27 cellular contexts compared by ENCODE assay signal in the genomic region with DNA sequence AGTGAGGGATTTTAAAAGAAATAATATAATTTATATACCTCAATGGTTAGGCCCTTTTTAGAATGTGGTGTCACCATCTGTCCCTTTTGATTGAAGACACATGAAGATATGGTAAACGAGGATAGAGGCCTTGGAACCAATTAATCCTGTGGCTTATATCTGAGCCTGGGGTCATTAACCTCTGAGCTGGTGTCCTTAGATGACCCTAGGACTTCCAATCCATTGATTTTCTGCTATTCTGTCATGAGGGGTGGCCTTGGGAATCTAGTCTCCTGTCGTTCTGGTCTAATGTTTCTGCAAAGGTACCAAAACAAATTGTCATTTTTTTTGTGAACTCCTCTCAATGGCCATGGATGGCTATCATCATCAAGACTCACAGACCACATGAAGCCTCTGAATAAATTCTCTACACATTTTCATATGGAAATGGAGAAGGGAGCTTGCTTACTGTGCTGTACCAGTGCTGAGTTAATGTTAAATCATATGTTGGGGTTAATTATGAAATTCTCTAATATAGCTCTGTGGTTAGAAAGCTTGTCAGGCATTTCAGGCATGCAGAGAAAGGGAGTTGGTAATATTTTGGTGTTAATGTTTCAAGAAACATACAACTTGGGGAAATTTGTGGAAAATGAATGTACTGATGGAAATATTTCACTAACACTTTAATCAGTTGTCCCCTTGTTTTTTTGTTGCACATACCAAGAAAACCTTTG.
DNase-seq lines count a peak whose midpoint lies in the region; ATAC-seq, FAIRE-seq and TF ChIP-seq lines count a peak whose summit lies in the region.
"Had no signal": no experiment of that assay in that cellular context is flagged by ENCODE, and none has a peak within 500 bp of the region (broad histone marks: within the 10 kb centered on the region; RNA-seq: fewer than 3 reads in every experiment).

No MANE protein-coding gene starts in this region.

- FAIRE-seq in frontal cortex (lab: Jason Lieb, UNC) = no peak
- FAIRE-seq in HTR-8/SVneo (lab: Jason Lieb, UNC) = no peak
- FAIRE-seq: kidney, urothelium cell line had no signal

- no peak for TF ChIP-seq CTCF in AG10803 (conservative IDR thresholded peaks at IDR 0.05; ENCODE audit: low read length)
- no peak for TF ChIP-seq CTCF in cardiac fibroblast (IDR thresholded peaks at IDR 0.05; ENCODE audit: low read depth, low read length)

- H3K4me3 ChIP-seq in AG10803 (ENCODE audit: low read length) (no peak overlapping the region), cardiac fibroblast (replicated peaks in 1 of 2; ENCODE audit: low read depth in 2 of 2, low read length in 2 of 2) (no peak overlapping the region)
- H3K4me3 ChIP-seq: gastrocnemius medialis, right atrium auricular region, testis had no signal

- peak; percentile 88 for DNase-seq in AG10803 (ENCODE audit: low read depth)
- peak; percentile 49 for DNase-seq in LHCN-M2 (ENCODE audit: low read depth)
- peak; percentile 17 to 41 for DNase-seq in cardiac fibroblast (ENCODE audit: low read depth in 2 of 2)
- DNase-seq in kidney glomerular epithelial cell (lab: John Stamatoyannopoulos, UW) = peak; percentile 34
- DNase-seq in frontal cortex (ENCODE audit: low spot score in 2 of 2) = no peak
- DNase-seq in HuH-7.5 (ENCODE audit: low spot score) = no peak
- no peak for DNase-seq in HTR-8/SVneo (ENCODE audit: insufficient read length, low spot score)
- DNase-seq: activated CD4-positive, alpha-beta T cell treated with anti-CD3 and anti-CD28 coated beads, Interleukin-2, amount 50 U/mL, for 48 hours; activated CD8-positive, alpha-beta memory T cell treated with anti-CD3 and anti-CD28 coated beads, Interleukin-2, amount 50 U/mL, for 4 hours; aorta; Calu3; cerebellar nuclear complex; gastrocnemius medialis; kidney; naive B cell; NCI-H1417 treated with DMSO at 0.1 percent for 48 hours; NCI-H446 treated with DMSO at 0.1 percent for 48 hours; PC-3; SHP77 treated with DMSO at 0.1 percent for 48 hours; stimulated activated CD4-positive, alpha-beta T cell treated with anti-CD3 and anti-CD28 coated beads, Interleukin-4, amount 100 ng/mL, for 4 hours; stimulated activated naive CD4-positive, alpha-beta T cell treated with Interleukin-2 at 50 U/mL for 16 hours; T-helper 9 cell; testis had no signal

- ATAC-seq in GM18907 (IDR thresholded peaks at IDR 0.05; ENCODE audit: unreplicated experiment) = no peak
- ATAC-seq: gastrocnemius medialis, PC-3, WTC11 had no signal

Comparison
In these comparisons a context has a peak if more than half of its experiments do, and no peak if none do; other contexts are left out.
1. DNase-seq: peak in AG10803 (single experiment), LHCN-M2 (single experiment), cardiac fibroblast (2 of 2) and kidney glomerular epithelial cell (single experiment); none in frontal cortex (0 of 2), HuH-7.5 (single experiment) and HTR-8/SVneo (single experiment).